In genomic region chrX:146863566-146863965, GRCh38 we compare ENCODE assay signal across 17 cellular contexts. TPM values are rescaled to one million over a fixed set of nuclear protein-coding genes. Genes with fewer than 3 reads are reported as not detected.
A peak's percentile ranks its signal among the peaks of the same experiment; 100 is the strongest.
DNase-seq lines count a peak whose midpoint lies in the region; ATAC-seq, FAIRE-seq and TF ChIP-seq lines count a peak whose summit lies in the region.
"Had no signal": no experiment of that assay in that cellular context is flagged by ENCODE, and none has a peak within 500 bp of the region (broad histone marks: within the 10 kb centered on the region; RNA-seq: fewer than 3 reads in every experiment).

No MANE protein-coding gene starts in this region.

- peak; percentile 0 for DNase-seq in NCI-H82 (lab: John Stamatoyannopoulos, UW)
- DNase-seq in NCI-H82 treated with DMSO at 0.1 percent for 48 hours (lab: John Stamatoyannopoulos, UW; ENCODE audit: unreplicated experiment), result no peak
- DNase-seq in NAMALWA (ENCODE audit: low spot score), result peak; percentile 7
- peak in 1 of 4 experiments; percentile 0 for DNase-seq in K562 (ENCODE audit: extremely low read depth in 1 of 4, low spot score in 3 of 4)
- no peak for DNase-seq in pancreas
- DNase-seq in G401 (ENCODE audit: low spot score), result no peak
- DNase-seq in iPS-NIHi11 (ENCODE audit: low spot score), result no peak
- DNase-seq in A172 (ENCODE audit: low spot score), result no peak
- DNase-seq: C1 segment of cervical spinal cord, H7, NCI-H1436, NCI-H2081, NCI-H510A, NCI-H774, SIG-M5 had no signal

- CTCF ChIA-PET in K562 (lab: Yijun Ruan, JAX; ENCODE audit: low intra/inter-chr PET ratio), result no interaction called here

- 0% methylated on average over 1 of the region's 1 CpG for WGBS in K562 (ENCODE audit: insufficient coverage, low coverage, missing lambda C conversion rate)
- 0 to 16% methylated on average over 1 of the region's 1 CpG for WGBS in pancreas, 2 donors

- in situ Hi-C loops in K562 (cut with MboI) (no loop called here), G401 (cut with HindIII; ENCODE audit: low sequenced_read_pairs) (no loop called here)

- BruUV-seq in K562 (replicated peaks; lab: Mats Ljungman, UMichigan), result no TSS peak

- intact Hi-C loops in K562 (cut with micrococcal nuclease), result no loop called here
- intact Hi-C loops in pancreas (cut with DNase I), result no loop called here

- no peak overlapping the region for H3K4me2 ChIP-seq in K562 (ENCODE audit: insufficient read depth, low read length)

- no peak for ATAC-seq in K562
- ATAC-seq in pancreas, result no peak
- ATAC-seq: HepG2 had no signal

- H3K27me3 ChIP-seq in K562 (ENCODE audit: control insufficient read depth in 2 of 2, insufficient read depth in 2 of 2, low read length in 2 of 2), result no peaks in the 10 kb centered on the region
- H3K27me3 ChIP-seq in pancreas, result peaks cover 0 to 6% (median 0%) of the 10 kb centered on the region in 4 donors

- H3K4me1 ChIP-seq in K562 (replicated peaks in 1 of 2; ENCODE audit: control insufficient read depth in 2 of 2, insufficient read depth in 2 of 2, low read length in 2 of 2) (no peaks in the 10 kb centered on the region), pancreas (no peaks in the 10 kb centered on the region)

- H3K79me2 ChIP-seq in K562 (ENCODE audit: control insufficient read depth, insufficient read depth, low read length), result no peaks in the 10 kb centered on the region

- H4K20me1 ChIP-seq in K562 (replicated peaks; ENCODE audit: control insufficient read depth, insufficient read depth, low read length), result no peaks in the 10 kb centered on the region

- FAIRE-seq in K562 (lab: Jason Lieb, UNC), result no peak
- FAIRE-seq in pancreas (lab: Jason Lieb, UNC), result peak; percentile 86
- FAIRE-seq: HepG2 had no signal

- H3K4me3 ChIP-seq in K562 (no peak overlapping the region), pancreas (no peak overlapping the region)

- no peak for TF ChIP-seq RAD21 in K562 (CRISPR knock-in tag; conservative IDR thresholded peaks at IDR 0.05 in 1 of 2, IDR thresholded peaks at IDR 0.05 in 1 of 2)

- H3K27ac ChIP-seq in K562 (ENCODE audit: extremely low read depth, low read depth, low read length) (no peak overlapping the region), pancreas (no peak overlapping the region)

- no peak overlapping the region for H2AFZ ChIP-seq in K562 (ENCODE audit: low read depth, low read length)

- H3K9me1 ChIP-seq in K562 (ENCODE audit: control insufficient read depth, insufficient read depth, low read length), result no peaks in the 10 kb centered on the region

- TF ChIP-seq CTCF in K562 (IDR thresholded peaks at IDR 0.05 in 2 of 3, conservative IDR thresholded peaks at IDR 0.05 in 1 of 3; ENCODE audit: insufficient read depth in 2 of 3, low read depth in 1 of 3, low read length in 3 of 3) (no peak), pancreas (IDR thresholded peaks at IDR 0.05) (no peak)

- TF ChIP-seq POLR2A in K562 (conservative IDR thresholded peaks at IDR 0.05), result no peak

- POLR2A ChIA-PET in K562 (lab: Yijun Ruan, JAX), result no interaction called here

- no peaks in the 10 kb centered on the region for H3K9me3 ChIP-seq in K562 (replicated peaks; ENCODE audit: control insufficient read depth, insufficient read depth, low read depth, low read length)
- no peaks in the 10 kb centered on the region for H3K9me3 ChIP-seq in pancreas

- H3K36me3 ChIP-seq in K562 (ENCODE audit: control insufficient read depth, insufficient read depth, low read length), result no peaks in the 10 kb centered on the region
- no peaks in the 10 kb centered on the region for H3K36me3 ChIP-seq in pancreas

- H3K9ac ChIP-seq in K562 (ENCODE audit: insufficient read depth in 1 of 2, low read depth in 2 of 2, low read length in 2 of 2), result no peak overlapping the region

- no peak for TF ChIP-seq EP300 in K562 (IDR thresholded peaks at IDR 0.05; ENCODE audit: low read length)

TF ChIP-seq in K562, 482 proteins besides CTCF, POLR2A, EP300 and RAD21:
- TF ChIP-seq ZFP36 (IDR thresholded peaks at IDR 0.05; ENCODE audit: low read depth, low read length, partially characterized antibody) (peak; percentile 61), ZNF785 (CRISPR knock-in tag; IDR thresholded peaks at IDR 0.05) (no peak)
TF ChIP-seq in K562: peak in this region for 1.

RNA-seq across cellular contexts. Expression of gene CXorf51A, which starts 49.0 kb away (rescaled TPM):
- total RNA-seq in K562 (2011; cell fraction: chromatin; rRNA removed; ENCODE audit: low replicate concordance), result not detected in 2 replicates
- not detected in 2 replicates for total RNA-seq in K562 (2011; cell fraction: nucleolus; rRNA removed)
- total RNA-seq in K562 (2011; cell fraction: nucleoplasm; rRNA removed), result not detected in 2 replicates
- total RNA-seq in K562 (2014; rRNA removed) (not detected in 2 replicates), K562 (2014; rRNA removed; fragmentation: Illumina TruSeq; extraction: Trizol) (not detected in 2 replicates), K562 (2015; rRNA removed; fragmentation: Illumina TruSeq; extraction: Trizol) (not detected in 2 replicates), K562 (2021) (not detected in 2 replicates), pancreas (not detected)
- polyA plus RNA-seq in K562 (2011; rRNA removed) (not detected in 2 replicates), K562 (2014; fragmentation: Illumina TruSeq; extraction: Trizol) (not detected in 2 replicates), K562 (2014; fragmentation: Nextera tagmentation; extraction: Ambion mirVana) (not detected), K562 (2014; rRNA removed) (not detected in 2 replicates), pancreas (not detected)
- polyA plus RNA-seq in K562 (2011; cell fraction: cytosol; rRNA removed), result not detected in 2 replicates
- polyA plus RNA-seq in K562 (2011; cell fraction: nucleus; rRNA removed), result not detected in 2 replicates
- polyA plus RNA-seq in K562 (2012), result not detected in 2 replicates
- not detected in 2 replicates for polyA minus RNA-seq in K562 (2011; rRNA and poly(A)+ RNA removed)
- not detected in 2 replicates for polyA minus RNA-seq in K562 (2011; cell fraction: cytosol; rRNA and poly(A)+ RNA removed)
- not detected in 2 replicates for polyA minus RNA-seq in K562 (2011; cell fraction: nucleus; rRNA and poly(A)+ RNA removed)
- not detected in 2 replicates for total RNA-seq in G401 (2014; rRNA removed; shearing (Covaris generic))
- not detected in 2 replicates for total RNA-seq in A172 (2014; rRNA removed; shearing (Covaris generic))
- total RNA-seq: A673, H7, HepG2 had no signal
- polyA plus RNA-seq: HepG2 had no signal

RNA-seq across cellular contexts. Expression of gene CXorf51B, which starts 54.0 kb away (rescaled TPM):
- not detected in 2 replicates for total RNA-seq in K562 (2011; cell fraction: chromatin; rRNA removed; ENCODE audit: low replicate concordance)
- not detected in 2 replicates for total RNA-seq in K562 (2011; cell fraction: nucleolus; rRNA removed)
- not detected in 2 replicates for total RNA-seq in K562 (2011; cell fraction: nucleoplasm; rRNA removed)
- not detected in 2 replicates for total RNA-seq in K562 (2014; rRNA removed)
- not detected in 2 replicates for total RNA-seq in K562 (2014; rRNA removed; fragmentation: Illumina TruSeq; extraction: Trizol)
- not detected in 2 replicates for total RNA-seq in K562 (2015; rRNA removed; fragmentation: Illumina TruSeq; extraction: Trizol)
- total RNA-seq in K562 (2021), result not detected in 2 replicates
- not detected in 2 replicates for polyA plus RNA-seq in K562 (2011; rRNA removed)
- polyA plus RNA-seq in K562 (2011; cell fraction: cytosol; rRNA removed), result not detected in 2 replicates
- not detected in 2 replicates for polyA plus RNA-seq in K562 (2011; cell fraction: nucleus; rRNA removed)
- polyA plus RNA-seq in K562 (2012), result not detected in 2 replicates
- not detected in 2 replicates for polyA plus RNA-seq in K562 (2014; fragmentation: Illumina TruSeq; extraction: Trizol)
- not detected for polyA plus RNA-seq in K562 (2014; fragmentation: Nextera tagmentation; extraction: Ambion mirVana)
- polyA plus RNA-seq in K562 (2014; rRNA removed), result not detected in 2 replicates
- polyA minus RNA-seq in K562 (2011; rRNA and poly(A)+ RNA removed), result not detected in 2 replicates
- not detected in 2 replicates for polyA minus RNA-seq in K562 (2011; cell fraction: cytosol; rRNA and poly(A)+ RNA removed)
- polyA minus RNA-seq in K562 (2011; cell fraction: nucleus; rRNA and poly(A)+ RNA removed), result not detected in 2 replicates
- not detected for total RNA-seq in pancreas
- polyA plus RNA-seq in pancreas, result not detected
- not detected in 2 replicates for total RNA-seq in G401 (2014; rRNA removed; shearing (Covaris generic))
- not detected in 2 replicates for total RNA-seq in A172 (2014; rRNA removed; shearing (Covaris generic))
- total RNA-seq: A673, H7, HepG2 had no signal
- polyA plus RNA-seq: HepG2 had no signal

Comparison
In these comparisons a context has a peak if more than half of its experiments do, and no peak if none do; other contexts are left out.
1. DNase-seq: peak in NCI-H82 (single experiment) and NAMALWA (single experiment); none in NCI-H82 treated with DMSO at 0.1 percent for 48 hours (single experiment), pancreas (0 of 6), G401 (single experiment), iPS-NIHi11 (single experiment) and A172 (single experiment).